Comparison of ENCODE assay signal across 34 cellular contexts in the genomic region with DNA sequence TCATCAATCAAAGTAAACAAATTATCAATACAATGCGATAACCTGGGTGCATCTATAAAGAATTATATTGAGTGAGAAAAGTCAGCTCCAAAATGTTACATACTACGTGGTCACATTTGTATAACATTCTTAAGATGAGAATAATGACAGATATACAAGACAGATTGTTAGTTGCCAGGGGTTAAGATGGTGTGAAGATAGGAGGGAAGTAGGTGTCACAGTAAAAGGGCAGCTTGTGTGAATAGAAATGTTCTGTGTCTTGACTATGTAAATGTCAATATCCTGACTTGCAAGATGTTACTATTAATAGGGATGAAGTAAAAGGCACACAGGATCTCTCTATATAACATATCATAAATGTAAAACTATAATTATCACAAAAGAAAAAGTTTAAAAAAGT.
"Had no signal": no experiment of that assay in that cellular context is flagged by ENCODE, and none has a peak within 500 bp of the region (broad histone marks: within the 10 kb centered on the region; RNA-seq: fewer than 3 reads in every experiment).

No MANE protein-coding gene starts in this region.

- H3K27ac Mint-ChIP-seq: activated B cell treated with CpG ODN at 0.5 μM for 24 hours; activated CD4-positive, alpha-beta memory T cell treated with anti-CD3 and anti-CD28 coated beads for 36 hours; activated CD4-positive, alpha-beta T cell treated with anti-CD3 and anti-CD28 coated beads, Interleukin-2, amount 10 ng/mL, durations not matched to agents 24 days and 14 days; activated CD8-positive, alpha-beta T cell treated with anti-CD3 and anti-CD28 coated beads for 36 hours; activated naive CD4-positive, alpha-beta T cell treated with anti-CD3 and anti-CD28 coated beads for 36 hours; activated naive CD4-positive, alpha-beta T cell treated with anti-CD3 and anti-CD28 coated beads, Interleukin-2, amount 50 U/mL, for 72 hours; activated naive CD8-positive, alpha-beta T cell treated with anti-CD3 and anti-CD28 coated beads for 36 hours; activated T-cell treated with anti-CD3 and anti-CD28 coated beads, Interleukin-2, amount 50 U/mL, for 72 hours; activated T-helper 1 cell treated with anti-CD3 and anti-CD28 coated beads, Interleukin-12 subunit alpha, Interleukin-12 subunit beta, Interleukin-2, Interleukin-4 antibody, amounts not matched to agents 30 ng/mL and 10 ng/mL and 1 ng/mL, durations not matched to agents 14 hours and 24 hours and 36 hours; activated T-helper 17 cell treated with anti-CD3 and anti-CD28 coated beads, Interleukin-2, amount 50 U/mL, for 72 hours; T-helper 1 cell treated with Interleukin-12 subunit alpha and Interleukin-12 subunit beta and Interleukin-4 antibody, amounts not matched to agents 30 μg/mL and 1 μg/mL, for 36 hours; T-helper 2 cell treated with Interferon-gamma antibody and Interleukin-4, amounts not matched to agents 5 μg/mL and 100 μg/mL, for 36 hours had no signal

- H3K27ac ChIP-seq: adrenal gland, body of pancreas, brain microvascular endothelial cell, breast epithelium, VCaP had no signal

- H3K4me3 ChIP-seq: adrenal gland, body of pancreas, breast epithelium had no signal

- H3K4me3 Mint-ChIP-seq: activated B cell treated with CpG ODN at 0.5 μM for 24 hours; activated CD4-positive, alpha-beta memory T cell treated with anti-CD3 and anti-CD28 coated beads for 36 hours; activated CD4-positive, alpha-beta T cell treated with anti-CD3 and anti-CD28 coated beads, Interleukin-2, amount 10 ng/mL, durations not matched to agents 24 days and 14 days; activated CD8-positive, alpha-beta T cell treated with anti-CD3 and anti-CD28 coated beads for 36 hours; activated naive CD4-positive, alpha-beta T cell treated with anti-CD3 and anti-CD28 coated beads for 36 hours; activated naive CD8-positive, alpha-beta T cell treated with anti-CD3 and anti-CD28 coated beads for 36 hours; activated T-cell treated with anti-CD3 and anti-CD28 coated beads, Interleukin-2, amount 50 U/mL, for 4 hours; activated T-cell treated with anti-CD3 and anti-CD28 coated beads, Interleukin-2, amount 50 U/mL, for 72 hours; activated T-helper 1 cell treated with anti-CD3 and anti-CD28 coated beads, Interleukin-12 subunit alpha, Interleukin-12 subunit beta, Interleukin-2, Interleukin-4 antibody, amounts not matched to agents 30 ng/mL and 10 ng/mL and 1 ng/mL, durations not matched to agents 14 hours and 24 hours and 36 hours; activated T-helper 17 cell treated with anti-CD3 and anti-CD28 coated beads, Interleukin-2, amount 50 U/mL, for 72 hours; T-helper 1 cell treated with Interleukin-12 subunit alpha and Interleukin-12 subunit beta and Interleukin-4 antibody, amounts not matched to agents 30 μg/mL and 1 μg/mL, for 36 hours; T-helper 2 cell treated with Interferon-gamma antibody and Interleukin-4, amounts not matched to agents 5 μg/mL and 100 μg/mL, for 36 hours had no signal

- H3K27me3 Mint-ChIP-seq: activated B cell treated with CpG ODN at 0.5 μM for 24 hours; activated CD4-positive, alpha-beta memory T cell treated with anti-CD3 and anti-CD28 coated beads for 36 hours; activated CD4-positive, alpha-beta T cell treated with anti-CD3 and anti-CD28 coated beads, Interleukin-2, amount 10 ng/mL, durations not matched to agents 24 days and 14 days; activated CD8-positive, alpha-beta T cell treated with anti-CD3 and anti-CD28 coated beads for 36 hours; activated naive CD8-positive, alpha-beta T cell treated with anti-CD3 and anti-CD28 coated beads for 36 hours; activated T-helper 17 cell treated with anti-CD3 and anti-CD28 coated beads, Interleukin-2, amount 50 U/mL, for 72 hours had no signal

- H3K36me3 ChIP-seq: adrenal gland, brain microvascular endothelial cell, breast epithelium had no signal

- DNase-seq: activated B cell treated with CpG ODN at 0.5 μM for 24 hours; activated CD4-positive, alpha-beta memory T cell treated with anti-CD3 and anti-CD28 coated beads for 36 hours; activated CD4-positive, alpha-beta T cell treated with anti-CD3 and anti-CD28 coated beads for 4 hours; activated CD4-positive, alpha-beta T cell treated with anti-CD3 and anti-CD28 coated beads, Interleukin-2, amount 10 ng/mL, durations not matched to agents 24 days and 14 days; activated CD4-positive, alpha-beta T cell treated with anti-CD3 and anti-CD28 coated beads, Interleukin-2, amount 50 U/mL, for 1 hour; activated CD4-positive, alpha-beta T cell treated with anti-CD3 and anti-CD28 coated beads, Interleukin-2, amount 50 U/mL, for 4 hours; activated CD4-positive, CD25-positive, alpha-beta regulatory T cell treated with anti-CD3 and anti-CD28 coated beads, Interleukin-2, amount 50 U/mL, for 72 hours; activated CD8-positive, alpha-beta memory T cell treated with anti-CD3 and anti-CD28 coated beads, Interleukin-2, amount 50 U/mL, for 4 hours; activated CD8-positive, alpha-beta T cell treated with anti-CD3 and anti-CD28 coated beads for 36 hours; activated effector memory CD4-positive, alpha-beta T cell treated with anti-CD3 and anti-CD28 coated beads, Interleukin-2, amount 50 U/mL, for 16 hours; activated gamma-delta T cell treated with Interleukin-2 at 50 U/mL for 16 hours; activated naive CD4-positive, alpha-beta T cell; activated naive CD4-positive, alpha-beta T cell treated with anti-CD3 and anti-CD28 coated beads for 36 hours; activated naive CD4-positive, alpha-beta T cell treated with anti-CD3 and anti-CD28 coated beads, Interleukin-2, amount 50 U/mL, for 16 hours; activated naive CD8-positive, alpha-beta T cell treated with anti-CD3 and anti-CD28 coated beads for 36 hours; activated T-cell treated with anti-CD3 and anti-CD28 coated beads for 4 hours; activated T-cell treated with anti-CD3 and anti-CD28 coated beads, Interleukin-2, amount 50 U/mL, for 1 hour; activated T-cell treated with anti-CD3 and anti-CD28 coated beads, Interleukin-2, amount 50 U/mL, for 4 hours; activated T-cell treated with anti-CD3 and anti-CD28 coated beads, Interleukin-2, amount 50 U/mL, for 72 hours; adrenal gland; amniotic stem cell; aorta; body of pancreas; brain microvascular endothelial cell; central memory CD4-positive, alpha-beta T cell; T-helper 1 cell; T-helper 9 cell had no signal

- H3K9me3 Mint-ChIP-seq: activated naive CD4-positive, alpha-beta T cell treated with anti-CD3 and anti-CD28 coated beads for 36 hours; activated naive CD4-positive, alpha-beta T cell treated with anti-CD3 and anti-CD28 coated beads, Interleukin-2, amount 50 U/mL, for 72 hours; activated T-helper 1 cell treated with anti-CD3 and anti-CD28 coated beads, Interleukin-12 subunit alpha, Interleukin-12 subunit beta, Interleukin-2, Interleukin-4 antibody, amounts not matched to agents 30 ng/mL and 10 ng/mL and 1 ng/mL, durations not matched to agents 14 hours and 24 hours and 36 hours; activated T-helper 17 cell treated with anti-CD3 and anti-CD28 coated beads, Interleukin-2, amount 50 U/mL, for 72 hours; T-helper 1 cell treated with Interleukin-12 subunit alpha and Interleukin-12 subunit beta and Interleukin-4 antibody, amounts not matched to agents 30 μg/mL and 1 μg/mL, for 36 hours had no signal

- H3K36me3 Mint-ChIP-seq: activated CD4-positive, alpha-beta memory T cell treated with anti-CD3 and anti-CD28 coated beads for 36 hours; activated naive CD4-positive, alpha-beta T cell treated with anti-CD3 and anti-CD28 coated beads, Interleukin-2, amount 50 U/mL, for 72 hours; activated naive CD8-positive, alpha-beta T cell treated with anti-CD3 and anti-CD28 coated beads for 36 hours had no signal

- H3K27me3 ChIP-seq: adrenal gland, body of pancreas, brain microvascular endothelial cell, breast epithelium had no signal

- H3K4me1 Mint-ChIP-seq: activated B cell treated with CpG ODN at 0.5 μM for 24 hours; activated CD4-positive, alpha-beta T cell treated with anti-CD3 and anti-CD28 coated beads, Interleukin-2, amount 10 ng/mL, durations not matched to agents 24 days and 14 days; activated naive CD8-positive, alpha-beta T cell treated with anti-CD3 and anti-CD28 coated beads for 36 hours; activated T-helper 17 cell treated with anti-CD3 and anti-CD28 coated beads, Interleukin-2, amount 50 U/mL, for 72 hours had no signal

- ATAC-seq: activated CD8-positive, alpha-beta T cell treated with anti-CD3 and anti-CD28 coated beads for 36 hours; activated naive CD4-positive, alpha-beta T cell treated with anti-CD3 and anti-CD28 coated beads, Interleukin-2, amount 50 U/mL, for 72 hours; activated T-cell treated with anti-CD3 and anti-CD28 coated beads, Interleukin-2, amount 50 U/mL, for 4 hours; activated T-cell treated with anti-CD3 and anti-CD28 coated beads, Interleukin-2, amount 50 U/mL, for 72 hours; activated T-helper 17 cell treated with anti-CD3 and anti-CD28 coated beads, Interleukin-2, amount 50 U/mL, for 72 hours; body of pancreas had no signal

- H3K4me1 ChIP-seq: adrenal gland, body of pancreas, breast epithelium had no signal
